In genomic region chr17:38871247-38871991, GRCh38 we compare ENCODE assay signal across 8 cellular contexts. TPM values are rescaled to one million over a fixed set of nuclear protein-coding genes. Genes with fewer than 3 reads are reported as not detected.
DNase-seq lines count a peak whose midpoint lies in the region; ATAC-seq and TF ChIP-seq lines count a peak whose summit lies in the region.

No MANE protein-coding gene starts in this region.

- DNase-seq in COLO668 (lab: John Stamatoyannopoulos, UW; ENCODE audit: unreplicated experiment) (peak; percentile 56), WERI-Rb-1 (no peak)
- DNase-seq in Jurkat, Clone E6-1 (ENCODE audit: low read depth, low spot score), result no peak
- peak; percentile 59 for DNase-seq in central memory CD4-positive, alpha-beta T cell
- peak in 2 of 3 donors; percentile 38 to 59 for DNase-seq in stimulated activated CD4-positive, alpha-beta T cell treated with anti-CD3 and anti-CD28 coated beads, TNF-alpha, amount 100 ng/mL, for 1 hour (ENCODE audit: low read depth in 3 of 3, low spot score in 1 of 3)

- H3K9ac ChIP-seq in liver (ENCODE audit: low read depth in 1 of 2, low read length in 2 of 2), result peak overlapping the region; percentile 50 to 87

- H3K9me3 ChIP-seq in WERI-Rb-1 (ENCODE audit: severe bottlenecking), result no peaks in the 10 kb centered on the region
- H3K9me3 ChIP-seq in liver (ENCODE audit: control insufficient read depth in 4 of 4, low read length in 3 of 4), result no peaks in the 10 kb centered on the region

- ATAC-seq in HG02885 (IDR thresholded peaks at IDR 0.05; ENCODE audit: poor library complexity, unreplicated experiment), result no peak
- no peak for ATAC-seq in GM21360 (IDR thresholded peaks at IDR 0.05; ENCODE audit: unreplicated experiment)

- TF ChIP-seq CTCF in WERI-Rb-1 (IDR thresholded peaks at IDR 0.05; ENCODE audit: low read depth, low read length) (no peak), liver (IDR thresholded peaks at IDR 0.05; ENCODE audit: low read depth, low read length, missing input control) (no peak)

- TF ChIP-seq RAD21 in liver (IDR thresholded peaks at IDR 0.05), result peak; percentile 73 to 78

- H3K36me3 ChIP-seq in WERI-Rb-1, result peaks cover 4% of the 10 kb centered on the region
- H3K36me3 ChIP-seq in liver (ENCODE audit: control insufficient read depth in 4 of 4, insufficient read depth in 3 of 4, low read depth in 1 of 4, low read length in 3 of 4), result no peaks in the 10 kb centered on the region

- 13% methylated on average over 11 of the region's 11 CpGs for WGBS in liver

- peak overlapping the region; percentile 94 for H3K4me3 ChIP-seq in Jurkat, Clone E6-1 (ENCODE audit: low read length)
- H3K4me3 ChIP-seq in WERI-Rb-1 (ENCODE audit: low read depth, low read length) (peak overlapping the region; percentile 99), liver (ENCODE audit: low read depth in 1 of 3, low read length in 3 of 3) (peak overlapping the region; percentile 33 to 88 (median 74))

- H3K27me3 ChIP-seq in WERI-Rb-1 (ENCODE audit: insufficient read depth, low read depth, severe bottlenecking) (no peaks in the 10 kb centered on the region), liver (ENCODE audit: control insufficient read depth in 4 of 4, insufficient read depth in 4 of 4, low read length in 3 of 4) (no peaks in the 10 kb centered on the region)

- peaks cover 0 to 48% (median 42%) of the 10 kb centered on the region in 4 donors for H3K4me1 ChIP-seq in liver (ENCODE audit: control insufficient read depth in 4 of 4, insufficient read depth in 4 of 4, low read length in 3 of 4)

- H3K27ac ChIP-seq in WERI-Rb-1 (peak overlapping the region; percentile 91; the same call in 1 of the 2 replicates), liver (ENCODE audit: low read depth in 1 of 2, low read length in 2 of 2) (peak overlapping the region; percentile 88 to 96)

TF ChIP-seq in liver, 16 proteins besides CTCF, POLR2A, EP300 and RAD21:
- TF ChIP-seq MAX (IDR thresholded peaks at IDR 0.05), result peak; percentile 76
- peak; percentile 37 for TF ChIP-seq YY1 (IDR thresholded peaks at IDR 0.05)
- TF ChIP-seq ATF3 (IDR thresholded peaks at IDR 0.05), result peak; percentile 96
- peak; percentile 38 for TF ChIP-seq ZBTB33 (IDR thresholded peaks at IDR 0.05)
- peak; percentile 13 for TF ChIP-seq FOXA2 (IDR thresholded peaks at IDR 0.05)
- peak; percentile 84 for TF ChIP-seq SP1 (IDR thresholded peaks at IDR 0.05)
- peak; percentile 87 for TF ChIP-seq HNF4G (IDR thresholded peaks at IDR 0.05)
- TF ChIP-seq EGR1 (IDR thresholded peaks at IDR 0.05; ENCODE audit: low read depth in 2 of 2), result no peak
- TF ChIP-seq JUND (IDR thresholded peaks at IDR 0.05), result peak; percentile 97 to 99
- TF ChIP-seq RXRA (IDR thresholded peaks at IDR 0.05), result peak; percentile 92 to 94
- no peak for TF ChIP-seq FOXA1 (IDR thresholded peaks at IDR 0.05)
- peak in 1 of 2 donors; percentile 52 for TF ChIP-seq GABPA (IDR thresholded peaks at IDR 0.05 in 1 of 2, conservative IDR thresholded peaks at IDR 0.05 in 1 of 2)
- peak; percentile 90 to 94 for TF ChIP-seq HNF4A (conservative IDR thresholded peaks at IDR 0.05)
- peak; percentile 33 for TF ChIP-seq TAF1 (conservative IDR thresholded peaks at IDR 0.05)
- TF ChIP-seq NR2F2 (IDR thresholded peaks at IDR 0.05), result peak; percentile 98
- TF ChIP-seq REST (IDR thresholded peaks at IDR 0.05), result peak; percentile 52

RNA-seq across cellular contexts. Expression of gene LASP1, which starts 1.6 kb away (rescaled TPM):
- polyA plus RNA-seq in Jurkat, Clone E6-1 (2012; ENCODE audit: insufficient read depth, insufficient read length), result 90.9 TPM
- total RNA-seq in liver, result 10 to 100 TPM; 59.4 to 77.4 TPM
- polyA plus RNA-seq in liver, result 10 to 100 TPM; 18.2 to 77.7 TPM

RNA-seq across cellular contexts. Expression of gene RPL23, which starts 17.9 kb away (rescaled TPM):
- polyA plus RNA-seq in Jurkat, Clone E6-1 (2012; ENCODE audit: insufficient read depth, insufficient read length), result 2,665 TPM
- 100 to 1,000 TPM; 284 to 797 TPM for total RNA-seq in liver
- polyA plus RNA-seq in liver, result 100 to 1,000 TPM; 552 to 740 TPM

RNA-seq across cellular contexts. Expression of gene CWC25, which starts 46.3 kb away (rescaled TPM):
- polyA plus RNA-seq in Jurkat, Clone E6-1 (2012; ENCODE audit: insufficient read depth, insufficient read length), result 30.7 TPM
- 1 to 10 TPM; 5.7 to 10.0 TPM for total RNA-seq in liver
- 1 to 10 TPM; 6.2 to 8.6 TPM for polyA plus RNA-seq in liver

Comparison
In these comparisons a context has a peak if more than half of its experiments do, and no peak if none do; other contexts are left out.
1. DNase-seq: peak in COLO668 (single experiment), central memory CD4-positive, alpha-beta T cell (single experiment) and stimulated activated CD4-positive, alpha-beta T cell treated with anti-CD3 and anti-CD28 coated beads, TNF-alpha, amount 100 ng/mL, for 1 hour (2 of 3); none in Jurkat, Clone E6-1 (single experiment) and WERI-Rb-1 (single experiment).
2. Peak in every context shown above with its lines, with median percentiles within 50 percentile points of each other: H3K4me3 ChIP-seq.